Comparison of ENCODE assay signal across 2 cellular contexts in genomic region chr1:180971273-180971997, GRCh38.
TF ChIP-seq lines count a peak whose summit lies in the region.

No MANE protein-coding gene starts in this region.

TF ChIP-seq in GM23338, 12 proteins besides CTCF, POLR2A, EP300 and RAD21:
- TF ChIP-seq EZH2phosphoT487 (IDR thresholded peaks at IDR 0.05; ENCODE audit: unreplicated experiment) (no peak), ZNF331 (CRISPR knock-in tag; IDR thresholded peaks at IDR 0.05; ENCODE audit: low read depth) (no peak), JUNB (IDR thresholded peaks at IDR 0.05; ENCODE audit: unreplicated experiment) (no peak), REST (IDR thresholded peaks at IDR 0.05; ENCODE audit: unreplicated experiment) (no peak), STAT1 (IDR thresholded peaks at IDR 0.05; ENCODE audit: unreplicated experiment) (no peak), CREB1 (CRISPR knock-in tag; IDR thresholded peaks at IDR 0.05; ENCODE audit: low read depth) (no peak)

TF ChIP-seq in K562, 482 proteins besides CTCF, POLR2A, EP300 and RAD21:
- TF ChIP-seq RNF2 (IDR thresholded peaks at IDR 0.05): no peak
- TF ChIP-seq CCNT2 (IDR thresholded peaks at IDR 0.05; ENCODE audit: borderline replicate concordance, extremely low read depth, insufficient read length, low read depth, low read length): peak; percentile 2
